8 cellular contexts compared by ENCODE assay signal in genomic region chr17:19003966-19004600, GRCh38. TPM values are rescaled to one million over a fixed set of nuclear protein-coding genes. Genes with fewer than 3 reads are reported as not detected.
DNase-seq lines count a peak whose midpoint lies in the region; ATAC-seq and TF ChIP-seq lines count a peak whose summit lies in the region.

No MANE protein-coding gene starts in this region.

- no peaks in the 10 kb centered on the region for H3K9me3 ChIP-seq in BE2C
- H3K9me3 ChIP-seq in stomach smooth muscle (ENCODE audit: control insufficient read depth in 2 of 2, low read length in 2 of 2), result peaks cover 0 to 6% of the 10 kb centered on the region in 2 donors

- H3K27me3 ChIP-seq in BE2C (no peaks in the 10 kb centered on the region), stomach smooth muscle (ENCODE audit: control insufficient read depth in 1 of 2, insufficient read depth in 2 of 2, low read length in 2 of 2) (no peaks in the 10 kb centered on the region)

- no peaks in the 10 kb centered on the region for H3K4me1 ChIP-seq in BE2C
- peaks cover 9% of the 10 kb centered on the region for H3K4me1 ChIP-seq in stomach smooth muscle (ENCODE audit: control insufficient read depth, insufficient read depth, low read length)

- intact Hi-C loops in natural killer cell (cut with micrococcal nuclease), result no loop called here

- CTCF ChIA-PET in activated CD8-positive, alpha-beta T cell treated with anti-CD3 and anti-CD28 coated beads, Interleukin-2, amount 10 ng/mL, durations not matched to agents 7 days and 5 days (lab: Charles Lee), result interaction anchor here (1.2 kb wide), 1 partner anchor 44 kb away, joined by 3 read pairs; no protein-coding TSS in a partner anchor

- H3K4me3 ChIP-seq in BE2C (ENCODE audit: low read depth, low read length) (peak overlapping the region; percentile 41), stomach smooth muscle (ENCODE audit: low read length in 2 of 2) (peak overlapping the region; percentile 65 to 76)

- H3K36me3 ChIP-seq in BE2C, result no peaks in the 10 kb centered on the region
- H3K36me3 ChIP-seq in stomach smooth muscle (ENCODE audit: control insufficient read depth in 2 of 2, insufficient read depth in 2 of 2, low read length in 2 of 2), result no peaks in the 10 kb centered on the region

- TF ChIP-seq CTCF in BE2C (IDR thresholded peaks at IDR 0.05; ENCODE audit: low read depth, low read length), result no peak
- no peak for TF ChIP-seq CTCF in endothelial cell (IDR thresholded peaks at IDR 0.05; ENCODE audit: unreplicated experiment)
- no peak for TF ChIP-seq CTCF in natural killer cell (IDR thresholded peaks at IDR 0.05)

- DNase-seq in BE2C (no peak), LoVo (ENCODE audit: low spot score) (peak; percentile 51), endothelial cell (ENCODE audit: low spot score) (no peak), natural killer cell (peak; percentile 26), NCI-H2107 treated with DMSO at 0.1 percent for 48 hours (lab: John Stamatoyannopoulos, UW; ENCODE audit: unreplicated experiment) (no peak)
- DNase-seq in activated CD8-positive, alpha-beta T cell treated with anti-CD3 and anti-CD28 coated beads, Interleukin-2, amount 10 ng/mL, durations not matched to agents 7 days and 5 days, result peak; percentile 59

- H3K9me3 Mint-ChIP-seq in activated CD8-positive, alpha-beta T cell treated with anti-CD3 and anti-CD28 coated beads, Interleukin-2, amount 10 ng/mL, durations not matched to agents 7 days and 5 days (ENCODE audit: insufficient read depth), result no peaks in the 10 kb centered on the region
- H3K9me3 Mint-ChIP-seq in endothelial cell (ENCODE audit: unreplicated experiment), result no peaks in the 10 kb centered on the region
- H3K9me3 Mint-ChIP-seq in natural killer cell, result no peaks in the 10 kb centered on the region

- POLR2A ChIA-PET in activated CD8-positive, alpha-beta T cell treated with anti-CD3 and anti-CD28 coated beads, Interleukin-2, amount 10 ng/mL, durations not matched to agents 7 days and 5 days (lab: Charles Lee), result interaction anchor here (1.1 to 1.8 kb wide), 3 partner anchors 13 to 19 kb away, joined by 3 to 7 read pairs (median 4); no protein-coding TSS in a partner anchor

- H3K27ac ChIP-seq in stomach smooth muscle (ENCODE audit: low read length), result no peak overlapping the region

- peak overlapping the region; percentile 72 for H3K27ac Mint-ChIP-seq in activated CD8-positive, alpha-beta T cell treated with anti-CD3 and anti-CD28 coated beads, Interleukin-2, amount 10 ng/mL, durations not matched to agents 7 days and 5 days
- H3K27ac Mint-ChIP-seq in endothelial cell (ENCODE audit: unreplicated experiment), result no peak overlapping the region
- H3K27ac Mint-ChIP-seq in natural killer cell, result peak overlapping the region; percentile 78 to 86

- H3K4me3 Mint-ChIP-seq in activated CD8-positive, alpha-beta T cell treated with anti-CD3 and anti-CD28 coated beads, Interleukin-2, amount 10 ng/mL, durations not matched to agents 7 days and 5 days, result peak overlapping the region; percentile 82
- H3K4me3 Mint-ChIP-seq in endothelial cell (ENCODE audit: unreplicated experiment) (peak overlapping the region; percentile 87), natural killer cell (peak overlapping the region; percentile 89)

- H3K27me3 Mint-ChIP-seq in activated CD8-positive, alpha-beta T cell treated with anti-CD3 and anti-CD28 coated beads, Interleukin-2, amount 10 ng/mL, durations not matched to agents 7 days and 5 days (ENCODE audit: low read depth), result peaks cover 19% of the 10 kb centered on the region
- H3K27me3 Mint-ChIP-seq in endothelial cell (ENCODE audit: unreplicated experiment) (no peaks in the 10 kb centered on the region), natural killer cell (ENCODE audit: low read depth in 2 of 2) (no peaks in the 10 kb centered on the region)

- H3K4me1 Mint-ChIP-seq in activated CD8-positive, alpha-beta T cell treated with anti-CD3 and anti-CD28 coated beads, Interleukin-2, amount 10 ng/mL, durations not matched to agents 7 days and 5 days (ENCODE audit: low read depth), result peaks cover 23% of the 10 kb centered on the region
- H3K4me1 Mint-ChIP-seq in endothelial cell (ENCODE audit: unreplicated experiment) (no peaks in the 10 kb centered on the region), natural killer cell (peaks cover 11 to 18% of the 10 kb centered on the region in 2 donors)

- no peaks in the 10 kb centered on the region for H3K36me3 Mint-ChIP-seq in activated CD8-positive, alpha-beta T cell treated with anti-CD3 and anti-CD28 coated beads, Interleukin-2, amount 10 ng/mL, durations not matched to agents 7 days and 5 days (ENCODE audit: low read depth)
- no peaks in the 10 kb centered on the region for H3K36me3 Mint-ChIP-seq in endothelial cell (ENCODE audit: low read depth, unreplicated experiment)
- H3K36me3 Mint-ChIP-seq in natural killer cell, result no peaks in the 10 kb centered on the region

- H3K9ac ChIP-seq in stomach smooth muscle (ENCODE audit: low read length in 2 of 2), result peak overlapping the region; percentile 47 to 62

- ATAC-seq in GM21367 (IDR thresholded peaks at IDR 0.05; ENCODE audit: unreplicated experiment) (peak; percentile 23), natural killer cell (peak; percentile 58 to 68 (median 64))
- peak; percentile 31 for ATAC-seq in activated CD8-positive, alpha-beta T cell treated with anti-CD3 and anti-CD28 coated beads, Interleukin-2, amount 10 ng/mL, durations not matched to agents 7 days and 5 days

RNA-seq across cellular contexts. Expression of gene FAM83G, which starts 0.5 kb away (rescaled TPM):
- polyA plus RNA-seq in BE2C (2012; ENCODE audit: insufficient read depth, insufficient read length, low read depth), result 0.15 TPM
- total RNA-seq in activated CD8-positive, alpha-beta T cell treated with anti-CD3 and anti-CD28 coated beads, Interleukin-2, amount 10 ng/mL, durations not matched to agents 7 days and 5 days, result 1 to 10 TPM; 4.0 to 4.5 TPM
- 1.6 TPM for total RNA-seq in endothelial cell (ENCODE audit: unreplicated experiment)
- total RNA-seq in natural killer cell, result 1 to 10 TPM; 3.8 to 6.5 (median 4.3) TPM

RNA-seq across cellular contexts. Expression of gene GRAP, which starts 42.7 kb away (rescaled TPM):
- 0.25 TPM for polyA plus RNA-seq in BE2C (2012; ENCODE audit: insufficient read depth, insufficient read length, low read depth)
- total RNA-seq in activated CD8-positive, alpha-beta T cell treated with anti-CD3 and anti-CD28 coated beads, Interleukin-2, amount 10 ng/mL, durations not matched to agents 7 days and 5 days, result 10 to 100 TPM; 25.9 to 26.3 TPM
- total RNA-seq in endothelial cell (ENCODE audit: unreplicated experiment) (50.2 TPM), natural killer cell (10 to 100 TPM in 1 of 3 donors, 1 to 10 TPM in 2; 5.6 to 11.3 (median 7.1) TPM)

RNA-seq across cellular contexts. Expression of gene SLC5A10, which starts 52.1 kb away (rescaled TPM):
- polyA plus RNA-seq in BE2C (2012; ENCODE audit: insufficient read depth, insufficient read length, low read depth), result not detected
- not detected for total RNA-seq in activated CD8-positive, alpha-beta T cell treated with anti-CD3 and anti-CD28 coated beads, Interleukin-2, amount 10 ng/mL, durations not matched to agents 7 days and 5 days
- total RNA-seq in endothelial cell (ENCODE audit: unreplicated experiment), result 0.08 TPM
- under 1 TPM in 1 of 3 donors, not detected in 2; 0.28 TPM for total RNA-seq in natural killer cell

Comparison
In these comparisons a context has a peak if more than half of its experiments do, and no peak if none do; other contexts are left out.
1. DNase-seq: peak in LoVo (single experiment), activated CD8-positive, alpha-beta T cell treated with anti-CD3 and anti-CD28 coated beads, Interleukin-2, amount 10 ng/mL, durations not matched to agents 7 days and 5 days (single experiment) and natural killer cell (single experiment); none in BE2C (single experiment), endothelial cell (single experiment) and NCI-H2107 treated with DMSO at 0.1 percent for 48 hours (single experiment).
2. Peak in every context shown above with its lines, with median percentiles within 50 percentile points of each other: ATAC-seq and H3K4me3 Mint-ChIP-seq.